1 cellular context compared by ENCODE assay signal in the genomic region with DNA sequence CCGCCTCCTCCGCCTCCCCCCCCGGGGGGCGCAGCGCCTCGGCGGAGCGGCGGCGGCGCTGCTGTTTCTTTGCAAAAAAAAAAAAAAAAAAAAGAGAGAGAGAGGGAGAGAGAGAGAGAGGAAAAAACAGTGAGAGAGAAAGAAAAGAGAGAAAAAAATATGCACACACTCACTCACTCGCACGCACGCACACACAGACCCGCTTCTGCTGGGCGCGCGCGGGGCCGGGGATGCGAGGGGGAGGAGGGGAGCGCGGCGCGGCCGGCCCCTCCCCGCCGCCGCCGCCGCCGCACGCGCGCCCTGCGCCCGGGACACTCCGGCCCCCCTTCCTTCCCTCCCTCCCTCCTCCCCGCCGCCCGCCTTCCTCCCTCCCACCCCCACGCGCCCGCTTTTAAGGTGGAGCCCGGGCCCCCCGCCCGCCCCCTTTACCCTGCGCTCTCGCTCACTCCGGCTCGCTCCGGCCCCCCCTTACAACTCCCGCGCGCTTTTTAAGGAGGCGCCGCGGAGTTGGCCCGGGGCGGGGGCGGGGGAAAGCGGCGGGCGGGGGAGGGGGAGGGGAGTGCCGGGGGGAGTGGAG.
TF ChIP-seq lines count a peak whose summit lies in the region.

Gene SAMD1, minus strand, starts transcription at position 243 of the 577 bp plus-strand sequence.

TF ChIP-seq in K562, 482 proteins besides CTCF, POLR2A, EP300 and RAD21 (continued from another document):
- TF ChIP-seq, protein P1, sequence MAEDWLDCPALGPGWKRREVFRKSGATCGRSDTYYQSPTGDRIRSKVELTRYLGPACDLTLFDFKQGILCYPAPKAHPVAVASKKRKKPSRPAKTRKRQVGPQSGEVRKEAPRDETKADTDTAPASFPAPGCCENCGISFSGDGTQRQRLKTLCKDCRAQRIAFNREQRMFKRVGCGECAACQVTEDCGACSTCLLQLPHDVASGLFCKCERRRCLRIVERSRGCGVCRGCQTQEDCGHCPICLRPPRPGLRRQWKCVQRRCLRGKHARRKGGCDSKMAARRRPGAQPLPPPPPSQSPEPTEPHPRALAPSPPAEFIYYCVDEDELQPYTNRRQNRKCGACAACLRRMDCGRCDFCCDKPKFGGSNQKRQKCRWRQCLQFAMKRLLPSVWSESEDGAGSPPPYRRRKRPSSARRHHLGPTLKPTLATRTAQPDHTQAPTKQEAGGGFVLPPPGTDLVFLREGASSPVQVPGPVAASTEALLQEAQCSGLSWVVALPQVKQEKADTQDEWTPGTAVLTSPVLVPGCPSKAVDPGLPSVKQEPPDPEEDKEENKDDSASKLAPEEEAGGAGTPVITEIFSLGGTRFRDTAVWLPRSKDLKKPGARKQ (CRISPR knock-in tag; IDR thresholded peaks at IDR 0.05): no peak
- TF ChIP-seq ZBTB11 (CRISPR knock-in tag; IDR thresholded peaks at IDR 0.05): peak in 1 of 3 experiments; percentile 63; a peak in 2 of 6 replicates
- peak in 1 of 3 experiments; percentile 4 for TF ChIP-seq YY1 (IDR thresholded peaks at IDR 0.05; ENCODE audit: borderline replicate concordance in 1 of 3, control insufficient read depth in 1 of 3, extremely low read depth in 1 of 3, insufficient read depth in 3 of 3, insufficient read length in 1 of 3, insufficient replicate concordance in 2 of 3, low read depth in 1 of 3, low read length in 2 of 3)
- no peak for TF ChIP-seq IFI16 (CRISPR knock-in tag; IDR thresholded peaks at IDR 0.05)
- TF ChIP-seq, protein P2, sequence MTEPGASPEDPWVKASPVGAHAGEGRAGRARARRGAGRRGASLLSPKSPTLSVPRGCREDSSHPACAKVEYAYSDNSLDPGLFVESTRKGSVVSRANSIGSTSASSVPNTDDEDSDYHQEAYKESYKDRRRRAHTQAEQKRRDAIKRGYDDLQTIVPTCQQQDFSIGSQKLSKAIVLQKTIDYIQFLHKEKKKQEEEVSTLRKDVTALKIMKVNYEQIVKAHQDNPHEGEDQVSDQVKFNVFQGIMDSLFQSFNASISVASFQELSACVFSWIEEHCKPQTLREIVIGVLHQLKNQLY (CRISPR knock-in tag; conservative IDR thresholded peaks at IDR 0.05): no peak
- TF ChIP-seq, protein P3, sequence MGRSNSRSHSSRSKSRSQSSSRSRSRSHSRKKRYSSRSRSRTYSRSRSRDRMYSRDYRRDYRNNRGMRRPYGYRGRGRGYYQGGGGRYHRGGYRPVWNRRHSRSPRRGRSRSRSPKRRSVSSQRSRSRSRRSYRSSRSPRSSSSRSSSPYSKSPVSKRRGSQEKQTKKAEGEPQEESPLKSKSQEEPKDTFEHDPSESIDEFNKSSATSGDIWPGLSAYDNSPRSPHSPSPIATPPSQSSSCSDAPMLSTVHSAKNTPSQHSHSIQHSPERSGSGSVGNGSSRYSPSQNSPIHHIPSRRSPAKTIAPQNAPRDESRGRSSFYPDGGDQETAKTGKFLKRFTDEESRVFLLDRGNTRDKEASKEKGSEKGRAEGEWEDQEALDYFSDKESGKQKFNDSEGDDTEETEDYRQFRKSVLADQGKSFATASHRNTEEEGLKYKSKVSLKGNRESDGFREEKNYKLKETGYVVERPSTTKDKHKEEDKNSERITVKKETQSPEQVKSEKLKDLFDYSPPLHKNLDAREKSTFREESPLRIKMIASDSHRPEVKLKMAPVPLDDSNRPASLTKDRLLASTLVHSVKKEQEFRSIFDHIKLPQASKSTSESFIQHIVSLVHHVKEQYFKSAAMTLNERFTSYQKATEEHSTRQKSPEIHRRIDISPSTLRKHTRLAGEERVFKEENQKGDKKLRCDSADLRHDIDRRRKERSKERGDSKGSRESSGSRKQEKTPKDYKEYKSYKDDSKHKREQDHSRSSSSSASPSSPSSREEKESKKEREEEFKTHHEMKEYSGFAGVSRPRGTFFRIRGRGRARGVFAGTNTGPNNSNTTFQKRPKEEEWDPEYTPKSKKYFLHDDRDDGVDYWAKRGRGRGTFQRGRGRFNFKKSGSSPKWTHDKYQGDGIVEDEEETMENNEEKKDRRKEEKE (IDR thresholded peaks at IDR 0.05; ENCODE audit: borderline replicate concordance in 1 of 2, control insufficient read depth in 1 of 2, low read depth in 2 of 2, low read length in 1 of 2): no peak
- TF ChIP-seq XRCC3 (IDR thresholded peaks at IDR 0.05): no peak
- TF ChIP-seq ZZZ3 (IDR thresholded peaks at IDR 0.05): no peak
- TF ChIP-seq, protein P4, sequence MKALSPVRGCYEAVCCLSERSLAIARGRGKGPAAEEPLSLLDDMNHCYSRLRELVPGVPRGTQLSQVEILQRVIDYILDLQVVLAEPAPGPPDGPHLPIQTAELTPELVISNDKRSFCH (CRISPR knock-in tag; IDR thresholded peaks at IDR 0.05): no peak
- TF ChIP-seq, protein P4 (tag; IDR thresholded peaks at IDR 0.05): no peak
- TF ChIP-seq BCOR (IDR thresholded peaks at IDR 0.05): 0 out of 2 replicates have a peak, but pooled peaks have one; percentile 36
- TF ChIP-seq, protein P5, sequence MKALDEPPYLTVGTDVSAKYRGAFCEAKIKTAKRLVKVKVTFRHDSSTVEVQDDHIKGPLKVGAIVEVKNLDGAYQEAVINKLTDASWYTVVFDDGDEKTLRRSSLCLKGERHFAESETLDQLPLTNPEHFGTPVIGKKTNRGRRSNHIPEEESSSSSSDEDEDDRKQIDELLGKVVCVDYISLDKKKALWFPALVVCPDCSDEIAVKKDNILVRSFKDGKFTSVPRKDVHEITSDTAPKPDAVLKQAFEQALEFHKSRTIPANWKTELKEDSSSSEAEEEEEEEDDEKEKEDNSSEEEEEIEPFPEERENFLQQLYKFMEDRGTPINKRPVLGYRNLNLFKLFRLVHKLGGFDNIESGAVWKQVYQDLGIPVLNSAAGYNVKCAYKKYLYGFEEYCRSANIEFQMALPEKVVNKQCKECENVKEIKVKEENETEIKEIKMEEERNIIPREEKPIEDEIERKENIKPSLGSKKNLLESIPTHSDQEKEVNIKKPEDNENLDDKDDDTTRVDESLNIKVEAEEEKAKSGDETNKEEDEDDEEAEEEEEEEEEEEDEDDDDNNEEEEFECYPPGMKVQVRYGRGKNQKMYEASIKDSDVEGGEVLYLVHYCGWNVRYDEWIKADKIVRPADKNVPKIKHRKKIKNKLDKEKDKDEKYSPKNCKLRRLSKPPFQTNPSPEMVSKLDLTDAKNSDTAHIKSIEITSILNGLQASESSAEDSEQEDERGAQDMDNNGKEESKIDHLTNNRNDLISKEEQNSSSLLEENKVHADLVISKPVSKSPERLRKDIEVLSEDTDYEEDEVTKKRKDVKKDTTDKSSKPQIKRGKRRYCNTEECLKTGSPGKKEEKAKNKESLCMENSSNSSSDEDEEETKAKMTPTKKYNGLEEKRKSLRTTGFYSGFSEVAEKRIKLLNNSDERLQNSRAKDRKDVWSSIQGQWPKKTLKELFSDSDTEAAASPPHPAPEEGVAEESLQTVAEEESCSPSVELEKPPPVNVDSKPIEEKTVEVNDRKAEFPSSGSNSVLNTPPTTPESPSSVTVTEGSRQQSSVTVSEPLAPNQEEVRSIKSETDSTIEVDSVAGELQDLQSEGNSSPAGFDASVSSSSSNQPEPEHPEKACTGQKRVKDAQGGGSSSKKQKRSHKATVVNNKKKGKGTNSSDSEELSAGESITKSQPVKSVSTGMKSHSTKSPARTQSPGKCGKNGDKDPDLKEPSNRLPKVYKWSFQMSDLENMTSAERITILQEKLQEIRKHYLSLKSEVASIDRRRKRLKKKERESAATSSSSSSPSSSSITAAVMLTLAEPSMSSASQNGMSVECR (CRISPR knock-in tag; IDR thresholded peaks at IDR 0.05): no peak
- TF ChIP-seq CHD4 (IDR thresholded peaks at IDR 0.05; ENCODE audit: insufficient read depth, insufficient replicate concordance, low read depth, low read length, poor library complexity, severe bottlenecking): no peak
- peak; percentile 44 for TF ChIP-seq SMAD4 (CRISPR knock-in tag; conservative IDR thresholded peaks at IDR 0.05)
- no peak for TF ChIP-seq FOXA1 (IDR thresholded peaks at IDR 0.05; ENCODE audit: borderline replicate concordance)
- TF ChIP-seq PHF20 (IDR thresholded peaks at IDR 0.05; ENCODE audit: partially characterized antibody): no peak
- no peak for TF ChIP-seq SMAD2 (IDR thresholded peaks at IDR 0.05; ENCODE audit: low read depth, low read length)
- no peak for TF ChIP-seq U2AF1 (optimal IDR thresholded peaks at IDR 0.05; ENCODE audit: low read depth, low read length)
- no peak for TF ChIP-seq DACH1 (IDR thresholded peaks at IDR 0.05; ENCODE audit: partially characterized antibody)
- TF ChIP-seq EP400 (IDR thresholded peaks at IDR 0.05): no peak
- TF ChIP-seq, protein P6, sequence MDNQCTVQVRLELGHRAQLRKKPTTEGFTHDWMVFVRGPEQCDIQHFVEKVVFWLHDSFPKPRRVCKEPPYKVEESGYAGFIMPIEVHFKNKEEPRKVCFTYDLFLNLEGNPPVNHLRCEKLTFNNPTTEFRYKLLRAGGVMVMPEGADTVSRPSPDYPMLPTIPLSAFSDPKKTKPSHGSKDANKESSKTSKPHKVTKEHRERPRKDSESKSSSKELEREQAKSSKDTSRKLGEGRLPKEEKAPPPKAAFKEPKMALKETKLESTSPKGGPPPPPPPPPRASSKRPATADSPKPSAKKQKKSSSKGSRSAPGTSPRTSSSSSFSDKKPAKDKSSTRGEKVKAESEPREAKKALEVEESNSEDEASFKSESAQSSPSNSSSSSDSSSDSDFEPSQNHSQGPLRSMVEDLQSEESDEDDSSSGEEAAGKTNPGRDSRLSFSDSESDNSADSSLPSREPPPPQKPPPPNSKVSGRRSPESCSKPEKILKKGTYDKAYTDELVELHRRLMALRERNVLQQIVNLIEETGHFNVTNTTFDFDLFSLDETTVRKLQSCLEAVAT (IDR thresholded peaks at IDR 0.05): no peak
- TF ChIP-seq, protein P7, sequence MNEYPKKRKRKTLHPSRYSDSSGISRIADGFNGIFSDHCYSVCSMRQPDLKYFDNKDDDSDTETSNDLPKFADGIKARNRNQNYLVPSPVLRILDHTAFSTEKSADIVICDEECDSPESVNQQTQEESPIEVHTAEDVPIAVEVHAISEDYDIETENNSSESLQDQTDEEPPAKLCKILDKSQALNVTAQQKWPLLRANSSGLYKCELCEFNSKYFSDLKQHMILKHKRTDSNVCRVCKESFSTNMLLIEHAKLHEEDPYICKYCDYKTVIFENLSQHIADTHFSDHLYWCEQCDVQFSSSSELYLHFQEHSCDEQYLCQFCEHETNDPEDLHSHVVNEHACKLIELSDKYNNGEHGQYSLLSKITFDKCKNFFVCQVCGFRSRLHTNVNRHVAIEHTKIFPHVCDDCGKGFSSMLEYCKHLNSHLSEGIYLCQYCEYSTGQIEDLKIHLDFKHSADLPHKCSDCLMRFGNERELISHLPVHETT (CRISPR knock-in tag; conservative IDR thresholded peaks at IDR 0.05 in 1 of 2, IDR thresholded peaks at IDR 0.05 in 1 of 2): peak in 1 of 2 experiments; percentile 96; a peak in 2 of 4 replicates
- no peak for TF ChIP-seq SNAPC5 (CRISPR knock-in tag; IDR thresholded peaks at IDR 0.05)
- no peak for TF ChIP-seq ZFPM2 (CRISPR knock-in tag; IDR thresholded peaks at IDR 0.05)
- TF ChIP-seq NR2C2 (CRISPR knock-in tag; IDR thresholded peaks at IDR 0.05): no peak
- no peak for TF ChIP-seq NR2C2 (tag; IDR thresholded peaks at IDR 0.05)
- TF ChIP-seq CXXC5 (CRISPR knock-in tag; IDR thresholded peaks at IDR 0.05): no peak; the same call in none of the 2 replicates
- TF ChIP-seq JUNB (CRISPR knock-in tag; conservative IDR thresholded peaks at IDR 0.05): no peak
- TF ChIP-seq SMAD1 (IDR thresholded peaks at IDR 0.05; ENCODE audit: low read depth, low read length, partially characterized antibody): no peak
- TF ChIP-seq ASH1L (IDR thresholded peaks at IDR 0.05; ENCODE audit: borderline replicate concordance, low read depth, partially characterized antibody): no peak
- no peak for TF ChIP-seq ESRRB (CRISPR knock-in tag; IDR thresholded peaks at IDR 0.05; ENCODE audit: borderline replicate concordance)
- no peak for TF ChIP-seq ZNF431 (CRISPR knock-in tag; IDR thresholded peaks at IDR 0.05)
- TF ChIP-seq RBM14 (IDR thresholded peaks at IDR 0.05; ENCODE audit: borderline replicate concordance, insufficient read depth, low read depth, low read length): no peak
TF ChIP-seq in K562: peak in this region for 20.
